Comparison of ENCODE assay signal across 20 cellular contexts in the genomic region with DNA sequence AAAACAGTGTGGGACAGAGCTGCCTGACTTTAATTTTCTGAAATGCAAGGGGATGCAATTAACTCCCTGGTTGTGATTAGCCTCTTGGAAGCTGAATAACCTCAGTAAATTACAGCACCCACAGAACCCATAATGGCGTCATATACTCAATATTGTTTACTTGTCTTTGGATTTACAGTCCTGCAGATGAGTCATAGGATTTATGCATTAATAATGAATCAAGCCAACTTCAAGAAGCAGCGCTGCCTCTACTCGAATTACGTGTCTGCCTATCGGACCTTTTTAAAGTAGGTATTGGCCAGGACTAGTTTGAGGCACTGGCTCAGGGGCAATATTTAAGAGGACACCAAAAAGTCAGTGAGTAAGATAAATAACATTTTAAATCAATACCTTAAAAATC.
A peak's percentile ranks its signal among the peaks of the same experiment; 100 is the strongest.
DNase-seq lines count a peak whose midpoint lies in the region; ATAC-seq and TF ChIP-seq lines count a peak whose summit lies in the region.
"Had no signal": no experiment of that assay in that cellular context is flagged by ENCODE, and none has a peak within 500 bp of the region (broad histone marks: within the 10 kb centered on the region; RNA-seq: fewer than 3 reads in every experiment).

No MANE protein-coding gene starts in this region.

- TF ChIP-seq CTCF in PC-3 (conservative IDR thresholded peaks at IDR 0.05; ENCODE audit: low read depth, low read length) (no peak), retinal pigment epithelial cell (conservative IDR thresholded peaks at IDR 0.05; ENCODE audit: low read depth, low read length) (no peak)

- no peaks in the 10 kb centered on the region for H3F3A ChIP-seq in PC-3 (ENCODE audit: low read length, unreplicated experiment)

- H3K4me1 ChIP-seq in PC-3 (ENCODE audit: insufficient read depth, low read length) = no peaks in the 10 kb centered on the region
- H3K4me1 ChIP-seq: sigmoid colon had no signal

- DNase-seq in NCI-H2171 treated with DMSO at 0.1 percent for 48 hours (lab: John Stamatoyannopoulos, UW) (peak; percentile 36), NCI-H2171 (lab: John Stamatoyannopoulos, UW) (no peak), NCI-H1436 treated with DMSO at 0.1 percent for 48 hours (lab: John Stamatoyannopoulos, UW) (peak; percentile 60), PC-3 (peak; percentile 42), retinal pigment epithelial cell (ENCODE audit: low read depth) (peak; percentile 67), 8988T (no peak)
- DNase-seq: activated CD4-positive, alpha-beta T cell treated with anti-CD3 and anti-CD28 coated beads, Interleukin-2, amount 10 ng/mL, durations not matched to agents 24 days and 14 days; activated naive CD8-positive, alpha-beta T cell treated with anti-CD3 and anti-CD28 coated beads, Interleukin-2, amount 10 ng/mL, durations not matched to agents 7 days and 5 days; activated T-cell treated with anti-CD3 and anti-CD28 coated beads for 4 hours; CD4-positive, alpha-beta memory T cell; glutamatergic neuron; kidney; NCI-H526 treated with DMSO at 0.1 percent for 48 hours; occipital lobe; sigmoid colon; stimulated activated CD4-positive, alpha-beta T cell treated with anti-CD3 and anti-CD28 coated beads, Interleukin-4, amount 100 ng/mL, for 4 hours had no signal

- H3K9me3 ChIP-seq in PC-3 (ENCODE audit: low read length) = no peaks in the 10 kb centered on the region
- H3K9me3 ChIP-seq: sigmoid colon had no signal

- no peak overlapping the region for H3K4me3 ChIP-seq in PC-3 (ENCODE audit: low read length)
- H3K4me3 ChIP-seq in retinal pigment epithelial cell (ENCODE audit: low read length) = no peak overlapping the region
- H3K4me3 ChIP-seq: sigmoid colon had no signal

- H3K27me3 ChIP-seq in PC-3 (ENCODE audit: low read length) = peaks cover 8% of the 10 kb centered on the region
- H3K27me3 ChIP-seq: sigmoid colon had no signal

- ATAC-seq in PC-3 (peak; percentile 24), GM19035 (IDR thresholded peaks at IDR 0.05; ENCODE audit: unreplicated experiment) (no peak), GM21825 (IDR thresholded peaks at IDR 0.05; ENCODE audit: unreplicated experiment) (no peak)
- ATAC-seq: Right ventricle myocardium inferior had no signal

- H2AFZ ChIP-seq in PC-3 (ENCODE audit: low read length) = no peak overlapping the region

- POLR2A ChIA-PET in PC-3 (lab: Charles Lee; ENCODE audit: unreplicated experiment) = no interaction called here

- no peaks in the 10 kb centered on the region for H4K20me1 ChIP-seq in PC-3 (ENCODE audit: low read length)

- BruUV-seq in PC-3 (replicated peaks; lab: Mats Ljungman, UMichigan) = no TSS peak

- no peaks in the 10 kb centered on the region for H3K36me3 ChIP-seq in PC-3 (ENCODE audit: low read depth, low read length)
- H3K36me3 ChIP-seq: sigmoid colon had no signal

- H3K27ac ChIP-seq in PC-3 (ENCODE audit: low read length) = no peak overlapping the region
- H3K27ac ChIP-seq: KMS-11, sigmoid colon had no signal

- H3K9me2 ChIP-seq in PC-3 (replicated peaks; ENCODE audit: low read length) = no peaks in the 10 kb centered on the region

- no peak overlapping the region for H3K9ac ChIP-seq in PC-3 (ENCODE audit: low read length)
- H3K9ac ChIP-seq: KMS-11 had no signal

- intact Hi-C loops in PC-3 (cut with micrococcal nuclease) = no loop called here

- no peak overlapping the region for H3K4me2 ChIP-seq in PC-3 (ENCODE audit: low read length)
- H3K4me2 ChIP-seq: KMS-11 had no signal

- CTCF ChIA-PET in PC-3 (lab: Charles Lee) = no interaction called here

- H3K79me2 ChIP-seq in PC-3 (ENCODE audit: low read length) = no peaks in the 10 kb centered on the region

Comparison
In these comparisons a context has a peak if more than half of its experiments do, and no peak if none do; other contexts are left out.
1. DNase-seq: peak in NCI-H2171 treated with DMSO at 0.1 percent for 48 hours (single experiment), NCI-H1436 treated with DMSO at 0.1 percent for 48 hours (single experiment), PC-3 (single experiment) and retinal pigment epithelial cell (single experiment); none in NCI-H2171 (single experiment) and 8988T (single experiment).